9 cellular contexts compared by ENCODE assay signal in genomic region chr16:28364268-28365173, GRCh38. TPM values are rescaled to one million over a fixed set of nuclear protein-coding genes. Genes with fewer than 3 reads are reported as not detected.
DNase-seq lines count a peak whose midpoint lies in the region; ATAC-seq, FAIRE-seq and TF ChIP-seq lines count a peak whose summit lies in the region.
"Not testable (repeated sequence)": the region's sequence is repeated elsewhere in the genome, so short reads cannot be mapped to it uniquely, and the experiment has no call there.
"Had no signal": no experiment of that assay in that cellular context is flagged by ENCODE, and none has a peak within 500 bp of the region (broad histone marks: within the 10 kb centered on the region; RNA-seq: fewer than 3 reads in every experiment).

No MANE protein-coding gene starts in this region.

- H3K9me3 ChIP-seq in A549, gastroesophageal sphincter: not testable (repeated sequence)

- H3K27ac ChIP-seq in A549, gastroesophageal sphincter: not testable (repeated sequence)

- TF ChIP-seq POLR2A in A549 (IDR thresholded peaks at IDR 0.05; ENCODE audit: low read length); gastroesophageal sphincter (IDR thresholded peaks at IDR 0.05): not testable (repeated sequence)

- H3K4me1 ChIP-seq in A549, gastroesophageal sphincter: not testable (repeated sequence)

- CTCF ChIA-PET in A549 (lab: Yijun Ruan, JAX) = not testable (repeated sequence)

- not testable (repeated sequence) for TF ChIP-seq RAD21 in A549 (conservative IDR thresholded peaks at IDR 0.05 in 1 of 2, IDR thresholded peaks at IDR 0.05 in 1 of 2)

- TF ChIP-seq EP300 in A549 (IDR thresholded peaks at IDR 0.05); gastroesophageal sphincter (IDR thresholded peaks at IDR 0.05): not testable (repeated sequence)

- H3K4me2 ChIP-seq in A549 = not testable (repeated sequence)

- peak; percentile 95 to 98 for ATAC-seq in A549
- peak; percentile 68 for ATAC-seq in GM18873 (IDR thresholded peaks at IDR 0.05; ENCODE audit: low FRiP score, unreplicated experiment)
- peak; percentile 92 for ATAC-seq in GM21528 (IDR thresholded peaks at IDR 0.05; ENCODE audit: low FRiP score, unreplicated experiment)
- peak; percentile 76 for ATAC-seq in HG02938 (IDR thresholded peaks at IDR 0.05; ENCODE audit: unreplicated experiment)
- ATAC-seq in HG03521 (IDR thresholded peaks at IDR 0.05; ENCODE audit: unreplicated experiment) = peak; percentile 88
- peak; percentile 96 for ATAC-seq in gastroesophageal sphincter
- ATAC-seq in omental fat pad (ENCODE audit: low FRiP score) = peak; percentile 98

- not testable (repeated sequence) for H3K4me3 ChIP-seq in A549
- H3K4me3 ChIP-seq in gastroesophageal sphincter = peak overlapping the region in 1 of 2 donors; percentile 24

- H3K27me3 ChIP-seq in gastroesophageal sphincter = not testable (repeated sequence)

- 3% methylated on average over 8 of the region's 75 CpGs for WGBS in A549 (ENCODE audit: missing lambda C conversion rate)
- WGBS in gastroesophageal sphincter (ENCODE audit: low coverage in 1 of 2), 2 donors = no CpG with 5 or more reads among the region's 75 CpGs

- DNase-seq in A549 (ENCODE audit: low read depth in 1 of 2, low spot score in 1 of 2); omental fat pad (ENCODE audit: low spot score): not testable (repeated sequence)
- peak; percentile 17 for DNase-seq in activated CD8-positive, alpha-beta memory T cell treated with anti-CD3 and anti-CD28 coated beads, Interleukin-2, amount 50 U/mL, for 4 hours

- POLR2A ChIA-PET in A549 (lab: Yijun Ruan, JAX) = not testable (repeated sequence)

- H3K36me3 ChIP-seq in gastroesophageal sphincter = not testable (repeated sequence)

- FAIRE-seq in A549 (lab: Jason Lieb, UNC) = not testable (repeated sequence)

- TF ChIP-seq CTCF in A549 (IDR thresholded peaks at IDR 0.05); gastroesophageal sphincter (IDR thresholded peaks at IDR 0.05); omental fat pad (IDR thresholded peaks at IDR 0.05): not testable (repeated sequence)

RNA-seq across cellular contexts. Expression of gene NPIPB6, which starts 1.2 kb away (rescaled TPM):
- polyA plus RNA-seq in A549 (2011; rRNA removed) (3.8 and 5.2 TPM in 2 replicates), A549 (2017; fragmentation: RNase III; extraction: RNeasy Plus Mini Kit Qiagen cat#74134 plus additional on column Dnase treatment) (3.6 to 3.8 TPM (median 3.7 TPM) in 3 replicates)
- polyA plus RNA-seq in A549 (2012; cell fraction: cytosol; rRNA removed) = 1.4 and 1.6 TPM in 2 replicates
- 5.1 and 6.4 TPM in 2 replicates for polyA plus RNA-seq in A549 (2012; cell fraction: nucleus; rRNA removed)
- polyA minus RNA-seq in A549 (2011; rRNA and poly(A)+ RNA removed) = 0.45 and 0.88 TPM in 2 replicates
- total RNA-seq in gastroesophageal sphincter (1 to 10 TPM in 2 of 4 donors, not detected in 2; 1.1 to 2.8 TPM), omental fat pad (1 to 10 TPM in 3 of 4 donors, not detected in 1; 2.7 to 3.1 (median 3.1) TPM)
- total RNA-seq: kidney epithelial cell had no signal

RNA-seq across cellular contexts. Expression of gene EIF3CL, which starts 39.1 kb away (rescaled TPM):
- polyA plus RNA-seq in A549 (2011; rRNA removed) (33.1 and 77.6 TPM in 2 replicates), A549 (2017; fragmentation: RNase III; extraction: RNeasy Plus Mini Kit Qiagen cat#74134 plus additional on column Dnase treatment) (131 to 146 TPM (median 138 TPM) in 3 replicates)
- 180 and 191 TPM in 2 replicates for polyA plus RNA-seq in A549 (2012; cell fraction: cytosol; rRNA removed)
- polyA plus RNA-seq in A549 (2012; cell fraction: nucleus; rRNA removed) = 196 and 231 TPM in 2 replicates
- 178 and 194 TPM in 2 replicates for polyA minus RNA-seq in A549 (2011; rRNA and poly(A)+ RNA removed)
- total RNA-seq in gastroesophageal sphincter (100 to 1,000 TPM in 3 of 4 donors, 10 to 100 TPM in 1; 96.5 to 180 (median 105) TPM), omental fat pad (100 to 1,000 TPM; 135 to 173 (median 155) TPM)
